24 cellular contexts compared by ENCODE assay signal in the genomic region with DNA sequence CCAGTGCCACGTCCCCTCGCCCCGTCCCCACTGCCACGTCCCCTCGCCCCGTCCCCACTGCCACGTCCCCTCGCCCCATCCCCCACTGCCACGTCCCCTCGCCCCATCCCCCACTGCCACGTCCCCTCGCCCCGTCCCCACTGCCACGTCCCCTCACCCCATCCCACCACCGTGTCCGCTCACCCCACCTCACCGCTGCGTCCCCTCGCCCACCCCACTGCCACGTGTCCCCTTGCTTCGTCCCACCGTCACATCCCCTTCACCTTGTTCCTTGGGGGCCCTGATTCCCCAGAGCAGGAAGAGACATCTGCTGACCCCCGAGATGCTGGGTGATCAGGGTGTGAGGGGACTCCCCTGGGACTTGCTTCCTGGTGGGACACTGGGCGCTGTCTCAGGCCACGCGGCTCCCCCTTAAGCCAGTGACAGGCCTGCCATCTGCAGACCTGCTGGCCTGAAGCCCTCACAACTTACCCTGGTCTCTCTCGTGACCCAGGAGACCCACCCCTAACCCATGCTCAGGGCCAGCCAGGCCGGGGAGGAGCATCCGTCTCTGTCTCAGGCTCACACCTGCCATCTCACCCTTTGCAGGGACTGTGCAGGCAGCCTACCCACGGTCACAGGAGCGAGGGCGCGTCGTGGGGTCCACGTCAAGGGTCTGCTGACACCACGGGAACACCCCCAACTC.
"Had no signal": no experiment of that assay in that cellular context is flagged by ENCODE, and none has a peak within 500 bp of the region (broad histone marks: within the 10 kb centered on the region; RNA-seq: fewer than 3 reads in every experiment).

No MANE protein-coding gene starts in this region.

- H3K9ac ChIP-seq: SK-N-SH had no signal

- H3K27ac ChIP-seq: ascending aorta, SJSA1 had no signal

- H3K27me3 ChIP-seq: ascending aorta, SJSA1 had no signal

- H3K36me3 ChIP-seq: ascending aorta, SJSA1 had no signal

- DNase-seq: activated CD4-positive, alpha-beta T cell treated with anti-CD3 and anti-CD28 coated beads, Interleukin-2, amount 10 ng/mL, durations not matched to agents 24 days and 14 days; activated CD4-positive, alpha-beta T cell treated with anti-CD3 and anti-CD28 coated beads, Interleukin-2, amount 50 U/mL, for 4 hours; activated CD8-positive, alpha-beta T cell treated with anti-CD3 and anti-CD28 coated beads for 36 hours; activated gamma-delta T cell; activated naive CD4-positive, alpha-beta T cell treated with Interleukin-2 at 50 U/mL for 16 hours; activated naive CD8-positive, alpha-beta T cell treated with anti-CD3 and anti-CD28 coated beads, Interleukin-2, amount 10 ng/mL, durations not matched to agents 7 days and 5 days; activated T-cell treated with anti-CD3 and anti-CD28 coated beads, Interleukin-2, amount 50 U/mL, for 1 hour; amygdala; NCI-H1092 treated with DMSO at 0.1 percent for 48 hours; NCI-H1417; NCI-H146; NCI-H187; NCI-H2029 treated with DMSO at 0.1 percent for 48 hours; NCI-H2107; NCI-H2171; NCI-H510A; NCI-H526; NCI-H748 treated with DMSO at 0.1 percent for 48 hours; NK-92 treated with Interleukin-12 subunit alpha and Interleukin-12 subunit beta, amount 100 ng/mL, for 24 hours; SHP77 treated with DMSO at 0.1 percent for 48 hours; SK-N-SH had no signal

- ATAC-seq: activated CD8-positive, alpha-beta T cell treated with anti-CD3 and anti-CD28 coated beads for 36 hours; K562 had no signal

- H3K4me1 ChIP-seq: ascending aorta, SJSA1 had no signal

- H3K4me3 ChIP-seq: ascending aorta, K562, SJSA1 had no signal

- H3K9me3 ChIP-seq: ascending aorta, SJSA1, SK-N-SH had no signal

- H3K4me2 ChIP-seq: SK-N-SH had no signal
